ENCODE assay signal across 1 cellular context in genomic region chr16:8812162-8812843, GRCh38.
TF ChIP-seq lines count a peak whose summit lies in the region.

No MANE protein-coding gene starts in this region.

TF ChIP-seq in HepG2, 621 proteins besides CTCF, POLR2A, EP300 and RAD21:
- no peak for TF ChIP-seq FOXA1 (IDR thresholded peaks at IDR 0.05)
- TF ChIP-seq FOXA1 (CRISPR knock-in tag; IDR thresholded peaks at IDR 0.05) = 0 out of 2 replicates have a peak, but pooled peaks have one; percentile 23
- TF ChIP-seq SRSF4 (IDR thresholded peaks at IDR 0.05; ENCODE audit: low read depth, low read length, poor library complexity, severe bottlenecking) = no peak
- TF ChIP-seq PCBP2 (optimal IDR thresholded peaks at IDR 0.05; ENCODE audit: low read depth, low read length, poor library complexity, severe bottlenecking) = no peak
- TF ChIP-seq ZFP36L2 (CRISPR knock-in tag; IDR thresholded peaks at IDR 0.05) = no peak
- TF ChIP-seq ZNF441 (CRISPR knock-in tag; IDR thresholded peaks at IDR 0.05; ENCODE audit: borderline replicate concordance) = no peak
- TF ChIP-seq, protein P1, sequence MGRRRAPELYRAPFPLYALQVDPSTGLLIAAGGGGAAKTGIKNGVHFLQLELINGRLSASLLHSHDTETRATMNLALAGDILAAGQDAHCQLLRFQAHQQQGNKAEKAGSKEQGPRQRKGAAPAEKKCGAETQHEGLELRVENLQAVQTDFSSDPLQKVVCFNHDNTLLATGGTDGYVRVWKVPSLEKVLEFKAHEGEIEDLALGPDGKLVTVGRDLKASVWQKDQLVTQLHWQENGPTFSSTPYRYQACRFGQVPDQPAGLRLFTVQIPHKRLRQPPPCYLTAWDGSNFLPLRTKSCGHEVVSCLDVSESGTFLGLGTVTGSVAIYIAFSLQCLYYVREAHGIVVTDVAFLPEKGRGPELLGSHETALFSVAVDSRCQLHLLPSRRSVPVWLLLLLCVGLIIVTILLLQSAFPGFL (CRISPR knock-in tag; IDR thresholded peaks at IDR 0.05) = no peak
- TF ChIP-seq KLF15 (CRISPR knock-in tag; IDR thresholded peaks at IDR 0.05; ENCODE audit: borderline replicate concordance) = no peak
- TF ChIP-seq RBFOX2 (IDR thresholded peaks at IDR 0.05; ENCODE audit: low read depth, low read length) = peak; percentile 59
- TF ChIP-seq, protein P2, sequence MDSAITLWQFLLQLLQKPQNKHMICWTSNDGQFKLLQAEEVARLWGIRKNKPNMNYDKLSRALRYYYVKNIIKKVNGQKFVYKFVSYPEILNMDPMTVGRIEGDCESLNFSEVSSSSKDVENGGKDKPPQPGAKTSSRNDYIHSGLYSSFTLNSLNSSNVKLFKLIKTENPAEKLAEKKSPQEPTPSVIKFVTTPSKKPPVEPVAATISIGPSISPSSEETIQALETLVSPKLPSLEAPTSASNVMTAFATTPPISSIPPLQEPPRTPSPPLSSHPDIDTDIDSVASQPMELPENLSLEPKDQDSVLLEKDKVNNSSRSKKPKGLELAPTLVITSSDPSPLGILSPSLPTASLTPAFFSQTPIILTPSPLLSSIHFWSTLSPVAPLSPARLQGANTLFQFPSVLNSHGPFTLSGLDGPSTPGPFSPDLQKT (CRISPR knock-in tag; IDR thresholded peaks at IDR 0.05; ENCODE audit: borderline replicate concordance) = no peak
- TF ChIP-seq ZNF780A (CRISPR knock-in tag; IDR thresholded peaks at IDR 0.05) = no peak
- TF ChIP-seq RNF2 (conservative IDR thresholded peaks at IDR 0.05; ENCODE audit: low read depth) = no peak
